16 cellular contexts compared by ENCODE assay signal in genomic region chr17:48333034-48333491, GRCh38.
A peak's percentile ranks its signal among the peaks of the same experiment; 100 is the strongest.
DNase-seq lines count a peak whose midpoint lies in the region; ATAC-seq, FAIRE-seq and TF ChIP-seq lines count a peak whose summit lies in the region.
"Had no signal": no experiment of that assay in that cellular context is flagged by ENCODE, and none has a peak within 500 bp of the region (broad histone marks: within the 10 kb centered on the region; RNA-seq: fewer than 3 reads in every experiment).

No MANE protein-coding gene starts in this region.

- no peak for TF ChIP-seq CTCF in Calu3 (IDR thresholded peaks at IDR 0.05; ENCODE audit: unreplicated experiment)
- no peak for TF ChIP-seq CTCF in choroid plexus epithelial cell (conservative IDR thresholded peaks at IDR 0.05; ENCODE audit: low read depth, low read length)
- no peak for TF ChIP-seq CTCF in progenitor cell of endocrine pancreas (IDR thresholded peaks at IDR 0.05; ENCODE audit: unreplicated experiment)

- DNase-seq in Calu3 (no peak), GM12892 (ENCODE audit: insufficient read length) (no peak), NOMO-1 (lab: John Stamatoyannopoulos, UW; ENCODE audit: unreplicated experiment in 2 of 2) (peak; percentile 16 to 51), choroid plexus epithelial cell (ENCODE audit: low read depth) (peak; percentile 4), immature natural killer cell (no peak), progenitor cell of endocrine pancreas (ENCODE audit: low spot score, unreplicated experiment) (no peak)
- DNase-seq: cortex of kidney, DMS79, NCI-H146, tibial artery had no signal

- intact Hi-C loops in Calu3 (cut with micrococcal nuclease; ENCODE audit: unreplicated experiment), result loop anchor here (5.0 to 10.0 kb wide), 2 partner anchors 36 to 308 kb away; no protein-coding TSS in a partner anchor

- CTCF ChIA-PET in Calu3 (lab: Charles Lee), result interaction anchor here (0.6 to 3.6 kb wide), 15 partner anchors 11 to 285 kb away, joined by 3 to 29 read pairs (median 5); partner anchors contain the start of gene HOXB5

- H3K9me3 Mint-ChIP-seq in Calu3 (ENCODE audit: low read depth, unreplicated experiment) (no peaks in the 10 kb centered on the region), immature natural killer cell (no peaks in the 10 kb centered on the region), progenitor cell of endocrine pancreas (ENCODE audit: low read depth) (no peaks in the 10 kb centered on the region)

- H3K27ac Mint-ChIP-seq in Calu3 (ENCODE audit: unreplicated experiment), result peak overlapping the region; percentile 7
- H3K27ac Mint-ChIP-seq in immature natural killer cell, result peak overlapping the region in 1 of 6 donors; percentile 21
- no peak overlapping the region for H3K27ac Mint-ChIP-seq in progenitor cell of endocrine pancreas

- H3K4me3 Mint-ChIP-seq in Calu3 (ENCODE audit: low read depth, unreplicated experiment) (no peak overlapping the region), immature natural killer cell (no peak overlapping the region), progenitor cell of endocrine pancreas (ENCODE audit: low read depth) (no peak overlapping the region)

- H3K36me3 Mint-ChIP-seq in Calu3 (ENCODE audit: insufficient read depth, unreplicated experiment), result no peaks in the 10 kb centered on the region
- peaks cover 0 to 3% (median 3%) of the 10 kb centered on the region in 3 donors for H3K36me3 Mint-ChIP-seq in immature natural killer cell
- no peaks in the 10 kb centered on the region for H3K36me3 Mint-ChIP-seq in progenitor cell of endocrine pancreas (ENCODE audit: insufficient read depth)

- peak; percentile 69 for FAIRE-seq in GM12892 (lab: Jason Lieb, UNC)

- BruUV-seq in Calu3 (replicated peaks; lab: Mats Ljungman, UMichigan), result no TSS peak

- H3K4me3 ChIP-seq in choroid plexus epithelial cell (ENCODE audit: low read depth, low read length), result no peak overlapping the region
- H3K4me3 ChIP-seq: BLaER1 treated with 17β-estradiol and CSF1 and Interleukin-3, amounts not matched to agents 10 nM and 100 nM; esophagus muscularis mucosa; hepatocyte; tibial artery had no signal

- no peak for TF ChIP-seq POLR2A in GM12892 (IDR thresholded peaks at IDR 0.05; ENCODE audit: low read depth, low read length)

- H3K4me1 Mint-ChIP-seq in Calu3 (ENCODE audit: low read depth, unreplicated experiment), result peaks cover 11% of the 10 kb centered on the region
- H3K4me1 Mint-ChIP-seq in immature natural killer cell, result peaks cover 12 to 31% of the 10 kb centered on the region in 2 donors
- H3K4me1 Mint-ChIP-seq in progenitor cell of endocrine pancreas (ENCODE audit: low read depth), result peaks cover 7% of the 10 kb centered on the region

- H3K27me3 Mint-ChIP-seq in Calu3 (ENCODE audit: unreplicated experiment) (no peaks in the 10 kb centered on the region), immature natural killer cell (ENCODE audit: low read depth in 3 of 3) (peaks cover 0 to 6% (median 0%) of the 10 kb centered on the region in 3 donors), progenitor cell of endocrine pancreas (peaks cover 14% of the 10 kb centered on the region)

- ATAC-seq in GM18867 (IDR thresholded peaks at IDR 0.05; ENCODE audit: unreplicated experiment), result no peak
- ATAC-seq in HG03521 (IDR thresholded peaks at IDR 0.05; ENCODE audit: unreplicated experiment), result no peak
- ATAC-seq: left lobe of liver had no signal

Comparison
In these comparisons a context has a peak if more than half of its experiments do, and no peak if none do; other contexts are left out.
1. DNase-seq: peak in NOMO-1 (2 of 2) and choroid plexus epithelial cell (single experiment); none in Calu3 (single experiment), GM12892 (single experiment), immature natural killer cell (0 of 3) and progenitor cell of endocrine pancreas (single experiment).